In genomic region chr21:45542242-45542666, GRCh38 we compare ENCODE assay signal across 8 cellular contexts. TPM values are rescaled to one million over a fixed set of nuclear protein-coding genes. Genes with fewer than 3 reads are reported as not detected.
DNase-seq lines count a peak whose midpoint lies in the region; ATAC-seq and TF ChIP-seq lines count a peak whose summit lies in the region.

Gene SLC19A1 (minus strand): TSS chr21:45542440. CDS start chr21:45537959, 4,481 bp downstream.

- peaks cover 7% of the 10 kb centered on the region for H3K27me3 Mint-ChIP-seq in endothelial cell (ENCODE audit: unreplicated experiment)
- H3K27me3 Mint-ChIP-seq in mesothelial cell of epicardium (ENCODE audit: low read depth): no peaks in the 10 kb centered on the region

- peak within 1 kb of the TSS; percentile 67 for H3K4me3 ChIP-seq in GM12875 (ENCODE audit: low read depth, low read length)

- no peak within 1 kb of the TSS for H3K27ac Mint-ChIP-seq in endothelial cell (ENCODE audit: unreplicated experiment)
- no peak within 1 kb of the TSS for H3K27ac Mint-ChIP-seq in mesothelial cell of epicardium

- H3K36me3 Mint-ChIP-seq in endothelial cell (ENCODE audit: low read depth, unreplicated experiment) (peaks cover 4% of the 10 kb centered on the region), mesothelial cell of epicardium (no peaks in the 10 kb centered on the region)

- peak; percentile 26 for DNase-seq in NCI-H446 treated with DMSO at 0.1 percent for 48 hours (lab: John Stamatoyannopoulos, UW)
- peak; percentile 91 for DNase-seq in activated CD8-positive, alpha-beta memory T cell treated with anti-CD3 and anti-CD28 coated beads for 24 hours
- peak; percentile 78 for DNase-seq in endothelial cell (ENCODE audit: low spot score)
- DNase-seq in mesothelial cell of epicardium (ENCODE audit: low spot score in 2 of 2, unreplicated experiment in 2 of 2): peak; percentile 61 to 78
- peak; percentile 62 for DNase-seq in stimulated activated CD8-positive, alpha-beta memory T cell treated with anti-CD3 and anti-CD28 coated beads, Interleukin-4, amount 100 ng/mL, for 24 hours (ENCODE audit: low read depth)

- H3K4me1 Mint-ChIP-seq in endothelial cell (ENCODE audit: unreplicated experiment): peaks cover 6% of the 10 kb centered on the region
- peaks cover 27% of the 10 kb centered on the region for H3K4me1 Mint-ChIP-seq in mesothelial cell of epicardium

- ATAC-seq in HG02610 (IDR thresholded peaks at IDR 0.05; ENCODE audit: unreplicated experiment): peak; percentile 44
- ATAC-seq in HG02840 (IDR thresholded peaks at IDR 0.05; ENCODE audit: low FRiP score, unreplicated experiment): no peak

- peak within 1 kb of the TSS; percentile 81 for H3K4me3 Mint-ChIP-seq in endothelial cell (ENCODE audit: unreplicated experiment)
- H3K4me3 Mint-ChIP-seq in mesothelial cell of epicardium: peak within 1 kb of the TSS; percentile 69

- TF ChIP-seq CTCF in GM12875 (IDR thresholded peaks at IDR 0.05; ENCODE audit: borderline replicate concordance, insufficient read depth, low read depth, low read length): peak; percentile 49; the same call in 1 of the 2 replicates
- TF ChIP-seq CTCF in endothelial cell (IDR thresholded peaks at IDR 0.05; ENCODE audit: unreplicated experiment): no peak
- TF ChIP-seq CTCF in mesothelial cell of epicardium (IDR thresholded peaks at IDR 0.05; ENCODE audit: unreplicated experiment): peak; percentile 12

- no peaks in the 10 kb centered on the region for H3K9me3 Mint-ChIP-seq in endothelial cell (ENCODE audit: unreplicated experiment)
- no peaks in the 10 kb centered on the region for H3K9me3 Mint-ChIP-seq in mesothelial cell of epicardium

RNA-seq across cellular contexts. Expression of gene SLC19A1, which starts in this region (rescaled TPM):
- 27.1 TPM for total RNA-seq in endothelial cell (ENCODE audit: unreplicated experiment)
- total RNA-seq in mesothelial cell of epicardium: 32.6 to 36.8 TPM (median 33.0 TPM) in 3 replicates

Comparison
In these comparisons a context has a peak if more than half of its experiments do, and no peak if none do; other contexts are left out.
1. DNase-seq: peak in every context shown above with its lines; median percentile 91 in activated CD8-positive, alpha-beta memory T cell treated with anti-CD3 and anti-CD28 coated beads for 24 hours; 78 in endothelial cell; 70 in mesothelial cell of epicardium; 62 in stimulated activated CD8-positive, alpha-beta memory T cell treated with anti-CD3 and anti-CD28 coated beads, Interleukin-4, amount 100 ng/mL, for 24 hours; 26 in NCI-H446 treated with DMSO at 0.1 percent for 48 hours.